In genomic region chr10:131833446-131834080, GRCh38 we compare ENCODE assay signal across 26 cellular contexts.
"Had no signal": no experiment of that assay in that cellular context is flagged by ENCODE, and none has a peak within 500 bp of the region (broad histone marks: within the 10 kb centered on the region; RNA-seq: fewer than 3 reads in every experiment).

No MANE protein-coding gene starts in this region.

- H3K4me1 ChIP-seq: gastroesophageal sphincter, heart left ventricle, pancreas, vagina had no signal

- H3K27me3 ChIP-seq: pancreas, vagina had no signal

- H3K27ac ChIP-seq: epithelial cell of prostate, gastroesophageal sphincter, heart left ventricle, pancreas, vagina, VCaP had no signal

- DNase-seq: activated CD4-positive, alpha-beta T cell treated with anti-CD3 and anti-CD28 coated beads, Interleukin-2, amount 10 ng/mL, durations not matched to agents 7 days and 5 days; activated CD4-positive, CD25-positive, alpha-beta regulatory T cell treated with anti-CD3 and anti-CD28 coated beads, Interleukin-2, amount 50 U/mL, for 72 hours; activated CD8-positive, alpha-beta memory T cell treated with anti-CD3 and anti-CD28 coated beads, Interleukin-2, amount 10 ng/mL, durations not matched to agents 7 days and 5 days; activated CD8-positive, alpha-beta T cell treated with anti-CD3 and anti-CD28 coated beads for 36 hours; activated gamma-delta T cell; activated T-cell treated with anti-CD3 and anti-CD28 coated beads for 4 hours; cerebellar nuclear complex; cortex of kidney; islet precursor cell; mammary epithelial cell; natural killer cell; stimulated activated CD4-positive, alpha-beta T cell treated with anti-CD3 and anti-CD28 coated beads, Interleukin-2, amount 100 ng/mL, for 48 hours; stimulated activated CD8-positive, alpha-beta memory T cell treated with anti-CD3 and anti-CD28 coated beads, Interleukin-4, amount 100 ng/mL, for 48 hours; stimulated activated naive B cell treated with anti-CD40 and anti-IgM and Interleukin-4, amounts not matched to agents 10 μg/mL and 1 μg/mL and 100 μg/mL, for 72 hours; T-cell; trophoblast cell had no signal

- H3K4me3 ChIP-seq: gastroesophageal sphincter, heart left ventricle, pancreas, smooth muscle cell, vagina had no signal

- H3K9me3 ChIP-seq: pancreas, vagina had no signal

- H3K36me3 ChIP-seq: gastroesophageal sphincter, heart left ventricle, pancreas, vagina had no signal

- ATAC-seq: activated CD8-positive, alpha-beta memory T cell treated with anti-CD3 and anti-CD28 coated beads, Interleukin-2, amount 10 ng/mL, durations not matched to agents 7 days and 5 days; activated CD8-positive, alpha-beta T cell treated with anti-CD3 and anti-CD28 coated beads for 36 hours; activated naive CD4-positive, alpha-beta T cell treated with anti-CD3 and anti-CD28 coated beads, Interleukin-2, amount 50 U/mL, for 72 hours; gastroesophageal sphincter; heart left ventricle; left lobe of liver; natural killer cell; pancreas; sciatic nerve; stimulated activated naive B cell treated with anti-CD40 and anti-IgM and Interleukin-4, amounts not matched to agents 10 μg/mL and 1 μg/mL and 100 μg/mL, for 72 hours; T-cell had no signal
